ENCODE assay signal across 8 cellular contexts in genomic region chr6:6758915-6759654, GRCh38.
DNase-seq lines count a peak whose midpoint lies in the region; ATAC-seq and TF ChIP-seq lines count a peak whose summit lies in the region.

No MANE protein-coding gene starts in this region.

- DNase-seq in AG04450 (ENCODE audit: low read depth, low spot score) (peak; percentile 16), NCI-H146 (lab: John Stamatoyannopoulos, UW) (peak; percentile 92), cardiac muscle cell (ENCODE audit: low read depth in 1 of 2, low spot score in 1 of 2) (peak; percentile 75 to 84), MG63 (no peak)

- CTCF ChIA-PET in AG04450 (lab: Charles Lee), result interaction anchor here (0.6 to 2.4 kb wide), 26 partner anchors 9 to 822 kb away, joined by 3 to 30 read pairs (median 4); no protein-coding TSS in a partner anchor

- H3K4me3 ChIP-seq in AG04450 (ENCODE audit: low read depth, low read length) (peak overlapping the region; percentile 25), WI38 (ENCODE audit: low read depth, low read length) (no peak overlapping the region), cardiac muscle cell (no peak overlapping the region), parathyroid adenoma (ENCODE audit: low read depth, low read length) (no peak overlapping the region), MG63 (no peak overlapping the region)

- H3K27ac ChIP-seq in AG04450 (ENCODE audit: low read depth, low read length) (no peak overlapping the region), cardiac muscle cell (no peak overlapping the region), parathyroid adenoma (no peak overlapping the region)

- ATAC-seq in HG02759 (IDR thresholded peaks at IDR 0.05; ENCODE audit: unreplicated experiment), result peak; percentile 73

- POLR2A ChIA-PET in AG04450 (lab: Yijun Ruan, JAX), result interaction anchor here (0.6 to 0.7 kb wide), 2 partner anchors 9 to 345 kb away, joined by 3 read pairs; no protein-coding TSS in a partner anchor

- no peak overlapping the region for H3K9ac ChIP-seq in parathyroid adenoma

- H3K4me1 ChIP-seq in cardiac muscle cell (ENCODE audit: low read depth) (peaks cover 3% of the 10 kb centered on the region), parathyroid adenoma (no peaks in the 10 kb centered on the region)

- no peaks in the 10 kb centered on the region for H3K79me2 ChIP-seq in parathyroid adenoma

- H2AFZ ChIP-seq in parathyroid adenoma, result peak overlapping the region; percentile 33

- H3K27me3 ChIP-seq in AG04450 (ENCODE audit: control insufficient read depth, insufficient read depth, low read length), result peaks cover 2% of the 10 kb centered on the region
- H3K27me3 ChIP-seq in cardiac muscle cell, result no peaks in the 10 kb centered on the region
- H3K27me3 ChIP-seq in parathyroid adenoma (ENCODE audit: control insufficient read depth, insufficient read depth, low read length), result no peaks in the 10 kb centered on the region
- peaks cover 16% of the 10 kb centered on the region for H3K27me3 ChIP-seq in MG63

- H3K36me3 ChIP-seq in cardiac muscle cell (no peaks in the 10 kb centered on the region), parathyroid adenoma (ENCODE audit: control insufficient read depth, insufficient read depth, low read length) (no peaks in the 10 kb centered on the region), MG63 (no peaks in the 10 kb centered on the region)

- TF ChIP-seq CTCF in AG04450 (IDR thresholded peaks at IDR 0.05; ENCODE audit: low read depth, low read length) (peak; percentile 69), GM12873 (IDR thresholded peaks at IDR 0.05; ENCODE audit: insufficient read depth, low read depth, low read length, missing control alignments) (peak; percentile 72), WI38 (IDR thresholded peaks at IDR 0.05; ENCODE audit: low read depth, low read length) (peak; percentile 52), cardiac muscle cell (IDR thresholded peaks at IDR 0.05; ENCODE audit: low read depth, low read length) (peak; percentile 77), parathyroid adenoma (IDR thresholded peaks at IDR 0.05) (peak; percentile 49)

- no peaks in the 10 kb centered on the region; the same call in 1 of the 2 replicates for H3K9me3 ChIP-seq in AG04450 (ENCODE audit: control insufficient read depth, insufficient read depth, low read length)
- H3K9me3 ChIP-seq in cardiac muscle cell (ENCODE audit: low read depth), result no peaks in the 10 kb centered on the region
- no peaks in the 10 kb centered on the region for H3K9me3 ChIP-seq in parathyroid adenoma (ENCODE audit: control insufficient read depth, low read length)
- peaks cover 4% of the 10 kb centered on the region; the same call in 1 of the 2 replicates for H3K9me3 ChIP-seq in MG63

- H3K4me2 ChIP-seq in parathyroid adenoma (ENCODE audit: low read length), result no peak overlapping the region
